2 cellular contexts compared by ENCODE assay signal in genomic region chr5:41843456-41844112, GRCh38.
A peak's percentile ranks its signal among the peaks of the same experiment; 100 is the strongest.
TF ChIP-seq lines count a peak whose summit lies in the region.

No MANE protein-coding gene starts in this region.

TF ChIP-seq in HCT116, 20 proteins besides CTCF, POLR2A, EP300 and RAD21:
- TF ChIP-seq YY1 (IDR thresholded peaks at IDR 0.05; ENCODE audit: extremely low read depth, insufficient replicate concordance, low read depth, low read length) = peak; percentile 82
- no peak for TF ChIP-seq REST (IDR thresholded peaks at IDR 0.05; ENCODE audit: low read depth)
- no peak for TF ChIP-seq SIN3A (IDR thresholded peaks at IDR 0.05; ENCODE audit: low read depth)
- TF ChIP-seq POLR2AphosphoS5 (IDR thresholded peaks at IDR 0.05; ENCODE audit: low read depth, low read length) = no peak
- TF ChIP-seq SRF (IDR thresholded peaks at IDR 0.05; ENCODE audit: low read depth) = no peak
- TF ChIP-seq CBX3 (IDR thresholded peaks at IDR 0.05; ENCODE audit: low read depth) = 0 out of 2 replicates have a peak, but pooled peaks have one; percentile 20
- no peak for TF ChIP-seq ZNF274 (IDR thresholded peaks at IDR 0.05; ENCODE audit: low read depth, low read length)
- no peak for TF ChIP-seq ATF3 (IDR thresholded peaks at IDR 0.05)
- TF ChIP-seq EZH2 (IDR thresholded peaks at IDR 0.05) = no peak
- no peak for TF ChIP-seq JUND (IDR thresholded peaks at IDR 0.05)
- no peak for TF ChIP-seq EGR1 (IDR thresholded peaks at IDR 0.05; ENCODE audit: low read depth)
- TF ChIP-seq EZH2phosphoT487 (IDR thresholded peaks at IDR 0.05; ENCODE audit: borderline replicate concordance) = no peak
- TF ChIP-seq ZFX (IDR thresholded peaks at IDR 0.05) = no peak
- no peak for TF ChIP-seq SP1 (IDR thresholded peaks at IDR 0.05; ENCODE audit: low read depth)

TF ChIP-seq in H1, 55 proteins besides CTCF, POLR2A, EP300 and RAD21:
- TF ChIP-seq CBX5 (IDR thresholded peaks at IDR 0.05; ENCODE audit: low read depth, low read length) (no peak), KDM5A (IDR thresholded peaks at IDR 0.05; ENCODE audit: low read length) (no peak), CEBPB (IDR thresholded peaks at IDR 0.05; ENCODE audit: low read depth, low read length) (0 out of 2 replicates have a peak, but pooled peaks have one; percentile 25), YY1 (IDR thresholded peaks at IDR 0.05; ENCODE audit: low read depth, low read length) (peak; percentile 93), KDM4A (IDR thresholded peaks at IDR 0.05; ENCODE audit: low read depth, low read length, severe bottlenecking) (no peak), KDM1A (IDR thresholded peaks at IDR 0.05; ENCODE audit: borderline replicate concordance, low read length) (no peak), GTF2F1 (IDR thresholded peaks at IDR 0.05; ENCODE audit: borderline replicate concordance, low read depth, low read length) (no peak)
